Comparison of ENCODE assay signal across 12 cellular contexts in the genomic region with DNA sequence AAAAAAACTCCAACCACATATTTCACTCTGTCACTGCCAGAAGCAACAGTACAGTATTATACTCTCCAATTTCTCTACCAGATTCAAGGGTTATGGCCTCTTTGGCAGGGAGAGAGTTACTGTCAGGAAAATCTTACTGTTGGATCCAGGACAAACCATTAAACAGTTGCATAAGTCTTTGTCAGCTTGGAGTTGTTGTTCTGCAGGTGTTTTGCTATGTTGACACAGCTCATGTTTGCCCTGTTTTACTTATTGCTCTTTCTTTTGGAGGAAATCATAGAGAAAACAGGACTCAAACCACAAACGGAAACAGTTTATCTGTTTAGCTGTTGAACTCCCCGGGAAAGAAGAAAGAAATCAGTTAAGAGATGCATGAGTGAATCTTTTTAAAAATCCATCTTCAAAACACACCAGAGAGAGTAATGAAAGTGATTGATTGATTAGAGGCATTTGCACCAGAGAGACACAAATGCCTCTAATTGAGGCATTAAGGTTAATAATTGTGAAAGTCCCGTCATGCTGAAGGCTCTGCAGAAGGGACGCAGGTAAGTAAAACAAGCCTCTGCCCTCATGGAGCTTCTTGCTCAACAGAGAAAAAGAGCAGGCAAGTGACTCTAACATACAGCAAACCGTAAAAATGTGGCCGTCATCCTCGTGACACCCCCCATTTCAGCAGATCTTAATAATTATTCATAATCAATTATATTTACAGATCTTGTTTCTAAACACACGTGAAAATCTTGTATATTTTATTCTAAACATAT. TPM values are rescaled to one million over a fixed set of nuclear protein-coding genes. Genes with fewer than 3 reads are reported as not detected.
A peak's percentile ranks its signal among the peaks of the same experiment; 100 is the strongest.
DNase-seq lines count a peak whose midpoint lies in the region; FAIRE-seq and TF ChIP-seq lines count a peak whose summit lies in the region.
"Had no signal": no experiment of that assay in that cellular context is flagged by ENCODE, and none has a peak within 500 bp of the region (broad histone marks: within the 10 kb centered on the region; RNA-seq: fewer than 3 reads in every experiment).

No MANE protein-coding gene starts in this region.

- H3K9me3 ChIP-seq in SJSA1 (replicated peaks): no peaks in the 10 kb centered on the region
- H3K9me3 ChIP-seq: thyroid gland had no signal

- H3K27me3 ChIP-seq in SJSA1 (replicated peaks): no peaks in the 10 kb centered on the region
- H3K27me3 ChIP-seq: hepatocyte, thyroid gland had no signal

- H3K36me3 ChIP-seq in SJSA1: no peaks in the 10 kb centered on the region
- H3K36me3 ChIP-seq: thyroid gland had no signal

- peak overlapping the region; percentile 84 for H3K27ac ChIP-seq in SJSA1
- H3K27ac ChIP-seq: hepatocyte, thyroid gland had no signal

- TF ChIP-seq CTCF in fibroblast of pulmonary artery (IDR thresholded peaks at IDR 0.05; ENCODE audit: low read length, missing control alignments): no peak

- DNase-seq in HTR-8/SVneo (ENCODE audit: insufficient read length, low spot score) (peak; percentile 23), SJSA1 (ENCODE audit: low read depth in 1 of 2, low spot score in 2 of 2) (peak in 1 of 2 experiments; percentile 61), fibroblast of pulmonary artery (ENCODE audit: low read depth) (peak; percentile 57), renal cortical epithelial cell (ENCODE audit: low read depth) (peak; percentile 51), cerebellar nuclear complex (lab: John Stamatoyannopoulos, UW) (no peak), NCI-H1694 treated with DMSO at 0.1 percent for 48 hours (lab: John Stamatoyannopoulos, UW) (no peak), NCI-H2171 (lab: John Stamatoyannopoulos, UW) (no peak)
- no peak for DNase-seq in stimulated activated CD4-positive, alpha-beta T cell treated with anti-CD3 and anti-CD28 coated beads, Interleukin-1b, Interleukin-23, amount 100 ng/mL, for 48 hours
- DNase-seq: effector CD4-positive, alpha-beta T cell; T-helper 9 cell; thyroid gland had no signal

- peak; percentile 54 for FAIRE-seq in HTR-8/SVneo (lab: Jason Lieb, UNC)

- peaks cover 20% of the 10 kb centered on the region for H3K4me1 ChIP-seq in SJSA1 (replicated peaks)
- H3K4me1 ChIP-seq: thyroid gland had no signal

- H3K4me3 ChIP-seq in SJSA1 (no peak overlapping the region), fibroblast of pulmonary artery (replicated peaks; ENCODE audit: low read depth, low read length) (no peak overlapping the region)
- H3K4me3 ChIP-seq: hepatocyte, thyroid gland had no signal

RNA-seq across cellular contexts. Expression of a gene that starts 38.7 kb away (rescaled TPM):
- 50.2 and 64.2 TPM in 2 replicates for total RNA-seq in SJSA1 (2014; rRNA removed; shearing (Covaris generic))
- 72.2 and 77.6 TPM in 2 replicates for total RNA-seq in renal cortical epithelial cell

Comparison
In these comparisons a context has a peak if more than half of its experiments do, and no peak if none do; other contexts are left out.
1. DNase-seq: peak in HTR-8/SVneo (single experiment), fibroblast of pulmonary artery (single experiment) and renal cortical epithelial cell (single experiment); none in cerebellar nuclear complex (0 of 2), stimulated activated CD4-positive, alpha-beta T cell treated with anti-CD3 and anti-CD28 coated beads, Interleukin-1b, Interleukin-23, amount 100 ng/mL, for 48 hours (single experiment), NCI-H1694 treated with DMSO at 0.1 percent for 48 hours (single experiment) and NCI-H2171 (single experiment).